Comparison of ENCODE assay signal across 1 cellular context in genomic region chr6:41936073-41936837, GRCh38.
TF ChIP-seq lines count a peak whose summit lies in the region.

No MANE protein-coding gene starts in this region.

TF ChIP-seq in K562, 482 proteins besides CTCF, POLR2A, EP300 and RAD21 (continued from another document and continues in another):
- TF ChIP-seq ELK1 (CRISPR knock-in tag; IDR thresholded peaks at IDR 0.05), result no peak
- TF ChIP-seq E2F4 (CRISPR knock-in tag; IDR thresholded peaks at IDR 0.05; ENCODE audit: low read depth), result 0 out of 2 replicates have a peak, but pooled peaks have one; percentile 74
- no peak for TF ChIP-seq ZNF146 (CRISPR knock-in tag; IDR thresholded peaks at IDR 0.05; ENCODE audit: unreplicated experiment)
- TF ChIP-seq EWSR1 (IDR thresholded peaks at IDR 0.05; ENCODE audit: borderline replicate concordance, low read depth, partially characterized antibody), result no peak
- TF ChIP-seq HDAC1 (IDR thresholded peaks at IDR 0.05), result peak; percentile 32 to 81; a peak in 2 of 4 replicates
- TF ChIP-seq RBM17 (IDR thresholded peaks at IDR 0.05; ENCODE audit: borderline replicate concordance, low read depth, low read length), result no peak
- TF ChIP-seq FIP1L1 (IDR thresholded peaks at IDR 0.05; ENCODE audit: low read depth, low read length, poor library complexity, severe bottlenecking), result no peak
- TF ChIP-seq GABPB2 (CRISPR knock-in tag; conservative IDR thresholded peaks at IDR 0.05), result no peak
- peak; percentile 69; the same call in 1 of the 2 replicates for TF ChIP-seq ZNF431 (CRISPR knock-in tag; IDR thresholded peaks at IDR 0.05)
- TF ChIP-seq ZNF197 (CRISPR knock-in tag; IDR thresholded peaks at IDR 0.05; ENCODE audit: low read depth), result peak; percentile 57; the same call in 1 of the 2 replicates
- no peak for TF ChIP-seq NCOA4 (IDR thresholded peaks at IDR 0.05; ENCODE audit: partially characterized antibody)
- no peak for TF ChIP-seq HES1 (IDR thresholded peaks at IDR 0.05; ENCODE audit: low read depth)
- TF ChIP-seq NUFIP1 (IDR thresholded peaks at IDR 0.05; ENCODE audit: partially characterized antibody), result peak; percentile 68
- TF ChIP-seq SRSF9 (IDR thresholded peaks at IDR 0.05; ENCODE audit: borderline replicate concordance, low read depth, low read length), result no peak
- TF ChIP-seq KDM1A (IDR thresholded peaks at IDR 0.05), result peak; percentile 73 to 85; a peak in 3 of 4 replicates
- TF ChIP-seq HDAC6 (IDR thresholded peaks at IDR 0.05; ENCODE audit: low read depth, low read length), result no peak
- TF ChIP-seq GTF2A2 (tag; IDR thresholded peaks at IDR 0.05), result no peak
- TF ChIP-seq TOE1 (IDR thresholded peaks at IDR 0.05; ENCODE audit: borderline replicate concordance), result no peak
- peak; percentile 92; the same call in 1 of the 2 replicates for TF ChIP-seq TOE1 (CRISPR knock-in tag; IDR thresholded peaks at IDR 0.05; ENCODE audit: borderline replicate concordance, low read depth)
- no peak for TF ChIP-seq HCFC1 (IDR thresholded peaks at IDR 0.05; ENCODE audit: low read depth, low read length)
- no peak; the same call in 1 of the 2 replicates for TF ChIP-seq TCFL5 (CRISPR knock-in tag; conservative IDR thresholded peaks at IDR 0.05)
- no peak for TF ChIP-seq ZFPM2 (CRISPR knock-in tag; IDR thresholded peaks at IDR 0.05)
- TF ChIP-seq XRCC4 (IDR thresholded peaks at IDR 0.05; ENCODE audit: extremely low read depth, insufficient read depth, insufficient read length), result no peak
- TF ChIP-seq BRCA1 (IDR thresholded peaks at IDR 0.05), result no peak
- TF ChIP-seq BRCA1 (CRISPR knock-in tag; IDR thresholded peaks at IDR 0.05), result no peak
- TF ChIP-seq ZNF589 (CRISPR knock-in tag; IDR thresholded peaks at IDR 0.05; ENCODE audit: low read depth), result peak; percentile 79; the same call in 1 of the 2 replicates
- no peak for TF ChIP-seq MCM5 (IDR thresholded peaks at IDR 0.05; ENCODE audit: low read depth)
- TF ChIP-seq PHF8 (IDR thresholded peaks at IDR 0.05; ENCODE audit: borderline replicate concordance, low read length), result no peak
- TF ChIP-seq GTF2F1 (IDR thresholded peaks at IDR 0.05; ENCODE audit: low read depth, low read length), result no peak
- TF ChIP-seq ETS2 (tag; IDR thresholded peaks at IDR 0.05; ENCODE audit: borderline replicate concordance, poor library complexity, severe bottlenecking), result no peak
- peak; percentile 36; the same call in 1 of the 2 replicates for TF ChIP-seq FOSL1 (tag; conservative IDR thresholded peaks at IDR 0.05)
- TF ChIP-seq STAT6 (CRISPR knock-in tag; IDR thresholded peaks at IDR 0.05), result 0 out of 2 replicates have a peak, but pooled peaks have one; percentile 54
- no peak for TF ChIP-seq PHB2 (IDR thresholded peaks at IDR 0.05; ENCODE audit: low read depth)
- no peak for TF ChIP-seq ZNF707 (CRISPR knock-in tag; conservative IDR thresholded peaks at IDR 0.05)
- no peak for TF ChIP-seq SRSF3 (IDR thresholded peaks at IDR 0.05; ENCODE audit: insufficient read depth, low read length)
- no peak for TF ChIP-seq ZNF512 (tag; IDR thresholded peaks at IDR 0.05)
- no peak for TF ChIP-seq ZNF398 (CRISPR knock-in tag; IDR thresholded peaks at IDR 0.05)
- no peak for TF ChIP-seq PCBP2 (IDR thresholded peaks at IDR 0.05; ENCODE audit: low read depth, low read length, poor library complexity, severe bottlenecking)
- peak; percentile 74 for TF ChIP-seq SMAD1 (IDR thresholded peaks at IDR 0.05; ENCODE audit: low read depth, low read length, partially characterized antibody)
- TF ChIP-seq TCF15 (CRISPR knock-in tag; IDR thresholded peaks at IDR 0.05), result no peak
- TF ChIP-seq CBX5 (IDR thresholded peaks at IDR 0.05; ENCODE audit: borderline replicate concordance, low read depth), result no peak
- 0 out of 4 replicates have a peak, but pooled peaks of 1 of the 2 experiments have one; percentile 16 for TF ChIP-seq NONO (IDR thresholded peaks at IDR 0.05; ENCODE audit: low read depth in 2 of 2, low read length in 1 of 2)
- no peak for TF ChIP-seq FOS (IDR thresholded peaks at IDR 0.05; ENCODE audit: extremely low read depth, insufficient read length)
- no peak for TF ChIP-seq ERF (CRISPR knock-in tag; IDR thresholded peaks at IDR 0.05)
- no peak for TF ChIP-seq PHF20 (IDR thresholded peaks at IDR 0.05; ENCODE audit: partially characterized antibody)
- no peak for TF ChIP-seq BRF2 (IDR thresholded peaks at IDR 0.05; ENCODE audit: borderline replicate concordance, insufficient read depth, insufficient read length)
- TF ChIP-seq E2F8 (IDR thresholded peaks at IDR 0.05; ENCODE audit: low read depth, partially characterized antibody), result no peak
- TF ChIP-seq ZNF785 (CRISPR knock-in tag; IDR thresholded peaks at IDR 0.05), result no peak
- no peak for TF ChIP-seq CHAMP1 (IDR thresholded peaks at IDR 0.05)
- TF ChIP-seq NCOA2 (IDR thresholded peaks at IDR 0.05; ENCODE audit: partially characterized antibody in 2 of 2), result no peak
- TF ChIP-seq BACH1 (tag; IDR thresholded peaks at IDR 0.05), result no peak; the same call in 1 of the 2 replicates
- TF ChIP-seq MAFG (tag; conservative IDR thresholded peaks at IDR 0.05), result no peak
